ENCODE assay signal across 8 cellular contexts in genomic region chr12:124744659-124745467, GRCh38.
DNase-seq lines count a peak whose midpoint lies in the region; ATAC-seq and TF ChIP-seq lines count a peak whose summit lies in the region.

No MANE protein-coding gene starts in this region.

- H3K4me3 ChIP-seq in smooth muscle cell, result no peak overlapping the region

- 96% methylated on average over 13 of the region's 15 CpGs for WGBS in smooth muscle cell (ENCODE audit: low lambda C conversion rate)

- H3K27ac ChIP-seq in VCaP (peak overlapping the region; percentile 84), smooth muscle cell (ENCODE audit: low read depth) (no peak overlapping the region)

- no peaks in the 10 kb centered on the region for H3K36me3 Mint-ChIP-seq in mesothelial cell of epicardium

- H2AFZ ChIP-seq in smooth muscle cell (ENCODE audit: low read depth), result no peak overlapping the region

- no peak overlapping the region for H3K9ac ChIP-seq in smooth muscle cell (ENCODE audit: low read depth)

- no peak overlapping the region for H3K4me2 ChIP-seq in smooth muscle cell

- peak; percentile 45 for ATAC-seq in HG02870 (IDR thresholded peaks at IDR 0.05; ENCODE audit: unreplicated experiment)

- H3K27me3 ChIP-seq in smooth muscle cell (ENCODE audit: low read depth), result no peaks in the 10 kb centered on the region

- H3K4me3 Mint-ChIP-seq in mesothelial cell of epicardium, result no peak overlapping the region

- H3F3A ChIP-seq in smooth muscle cell (ENCODE audit: low read depth), result peaks cover 42% of the 10 kb centered on the region

- H3K9me3 ChIP-seq in smooth muscle cell (replicated peaks; ENCODE audit: low read depth), result no peaks in the 10 kb centered on the region

- no peaks in the 10 kb centered on the region for H3K79me2 ChIP-seq in smooth muscle cell (ENCODE audit: low read depth)

- peak overlapping the region; percentile 85 for H3K27ac Mint-ChIP-seq in mesothelial cell of epicardium

- TF ChIP-seq CTCF in VCaP (conservative IDR thresholded peaks at IDR 0.05) (no peak), mesothelial cell of epicardium (IDR thresholded peaks at IDR 0.05; ENCODE audit: unreplicated experiment) (no peak), smooth muscle cell (IDR thresholded peaks at IDR 0.05; ENCODE audit: borderline replicate concordance, insufficient read depth, poor library complexity, severe bottlenecking) (no peak)

- H3K27me3 Mint-ChIP-seq in mesothelial cell of epicardium (ENCODE audit: low read depth), result no peaks in the 10 kb centered on the region

- no peaks in the 10 kb centered on the region for H4K20me1 ChIP-seq in smooth muscle cell (ENCODE audit: low read depth)

- H3K4me1 ChIP-seq in smooth muscle cell (ENCODE audit: low read depth), result peaks cover 3% of the 10 kb centered on the region

- DNase-seq in Daoy (ENCODE audit: low read depth) (peak; percentile 60), mesothelial cell of epicardium (ENCODE audit: low spot score in 2 of 2, unreplicated experiment in 2 of 2) (no peak), DMS114 treated with DMSO at 0.1 percent for 48 hours (lab: John Stamatoyannopoulos, UW; ENCODE audit: unreplicated experiment) (no peak), smooth muscle cell (lab: John Stamatoyannopoulos, UW; ENCODE audit: unreplicated experiment) (no peak), foreskin melanocyte (no peak), MV-4-11 (lab: John Stamatoyannopoulos, UW) (no peak)

- no peaks in the 10 kb centered on the region for H3K9me3 Mint-ChIP-seq in mesothelial cell of epicardium

- H3K4me1 Mint-ChIP-seq in mesothelial cell of epicardium, result peaks cover 27% of the 10 kb centered on the region

- H3K36me3 ChIP-seq in smooth muscle cell (ENCODE audit: low read depth), result no peaks in the 10 kb centered on the region
